Comparison of ENCODE assay signal across 8 cellular contexts in the genomic region with DNA sequence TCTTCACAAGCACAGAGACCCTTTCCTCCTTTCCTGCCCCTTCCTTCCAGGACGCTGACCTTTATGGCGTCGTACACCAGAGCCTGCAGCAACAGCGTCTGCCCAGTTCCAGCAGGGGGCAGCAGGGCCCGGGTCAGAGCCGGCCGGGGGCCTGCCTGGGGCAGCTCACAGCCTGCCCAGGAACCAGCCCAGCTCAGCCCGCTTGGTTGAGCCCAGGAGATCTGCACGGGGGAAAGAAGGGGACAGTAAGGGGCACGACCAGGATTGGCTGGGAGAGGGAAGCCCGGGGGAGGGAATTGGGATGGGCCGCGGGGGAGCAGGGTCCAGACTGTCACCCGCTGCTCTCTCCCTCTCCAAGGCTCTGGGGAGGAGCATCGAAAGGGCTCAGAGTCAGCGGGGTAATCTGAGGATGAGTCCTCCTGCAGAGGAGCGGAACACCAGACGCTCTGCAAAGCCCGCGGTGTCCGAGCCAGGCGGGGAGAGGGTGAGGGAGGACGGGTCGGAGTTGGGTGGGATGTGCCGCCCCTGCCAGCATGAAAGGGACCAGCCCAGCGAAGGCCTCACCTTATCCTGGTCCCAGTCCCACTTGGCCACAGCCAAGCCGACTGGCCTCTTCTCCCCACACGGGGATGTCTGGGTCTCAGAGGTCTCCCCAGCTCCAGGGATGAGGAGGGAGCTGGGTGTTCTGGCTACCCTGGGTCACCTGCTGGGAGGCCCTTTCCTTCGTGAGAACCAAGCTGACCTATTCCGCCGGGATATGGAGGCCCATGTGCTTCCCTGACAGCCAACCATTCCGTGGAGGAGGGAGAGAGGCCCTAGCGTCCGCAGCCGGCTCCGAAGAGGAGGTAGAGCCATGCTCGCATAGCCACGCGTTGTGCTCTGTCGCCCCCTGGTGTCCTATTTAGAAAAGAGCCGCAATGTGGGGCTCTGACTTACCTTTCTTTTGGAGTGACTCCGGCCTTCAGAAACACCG. TPM values are rescaled to one million over a fixed set of nuclear protein-coding genes. Genes with fewer than 3 reads are reported as not detected.
DNase-seq lines count a peak whose midpoint lies in the region; TF ChIP-seq lines count a peak whose summit lies in the region.

No MANE protein-coding gene starts in this region.

- no peaks in the 10 kb centered on the region for H3K27me3 ChIP-seq in Caco-2 (replicated peaks; ENCODE audit: control insufficient read depth, insufficient read depth, low read length)
- no peaks in the 10 kb centered on the region; the same call in 1 of the 2 replicates for H3K27me3 ChIP-seq in H9 (ENCODE audit: insufficient read depth, low read length)
- no peaks in the 10 kb centered on the region for H3K27me3 ChIP-seq in ascending aorta
- H3K27me3 ChIP-seq in right atrium auricular region: no peaks in the 10 kb centered on the region
- no peaks in the 10 kb centered on the region for H3K27me3 ChIP-seq in uterus

- BruUV-seq in Caco-2 (replicated peaks; lab: Mats Ljungman, UMichigan): no TSS peak

- H2AFZ ChIP-seq in H9 (ENCODE audit: low read length): no peak overlapping the region

- intact Hi-C loops in Caco-2 (cut with micrococcal nuclease; ENCODE audit: unreplicated experiment) (loop anchor here (1.0 to 2.0 kb wide), 3 partner anchors 16 to 67 kb away; no protein-coding TSS in a partner anchor), ascending aorta (cut with DNase I) (loop anchor here (1.0 kb wide), 1 partner anchor 66 kb away; no protein-coding TSS in a partner anchor), uterus (cut with DNase I; ENCODE audit: low total_unique reads) (loop anchor here (5.0 kb wide), 1 partner anchor 68 kb away; no protein-coding TSS in a partner anchor)

- no peak overlapping the region for H4K8ac ChIP-seq in H9 (replicated peaks; ENCODE audit: insufficient read length, low read depth, low read length)

- H3K4me3 Mint-ChIP-seq in Caco-2 (ENCODE audit: unreplicated experiment) (peak overlapping the region; percentile 72), H9 (peak overlapping the region; percentile 46 to 58; a peak in 4 of 5 replicates)

- no peak overlapping the region for H2BK20ac ChIP-seq in H9 (ENCODE audit: low read depth, low read length, poor library complexity, severe bottlenecking)

- no peaks in the 10 kb centered on the region for H4K20me1 ChIP-seq in H9 (ENCODE audit: control insufficient read depth, insufficient read depth, insufficient read length)

- H3K56ac ChIP-seq in H9 (ENCODE audit: insufficient read length, low read depth, low read length): no peak overlapping the region

- H3K27ac Mint-ChIP-seq in Caco-2 (ENCODE audit: unreplicated experiment) (peak overlapping the region; percentile 83), H9 (0 out of 7 replicates have a peak overlapping the region, but pooled peaks of 1 of the 3 experiments have one; percentile 35)

- peaks cover 6% of the 10 kb centered on the region for H3K23me2 ChIP-seq in H9 (ENCODE audit: insufficient read length, low read depth, low read length, poor library complexity, severe bottlenecking)

- TF ChIP-seq POLR2A in uterus (IDR thresholded peaks at IDR 0.05): no peak

- no peak overlapping the region for H3K23ac ChIP-seq in H9 (ENCODE audit: insufficient read length, low read depth, low read length)

- H3K4me1 ChIP-seq in Caco-2 (peaks cover 13% of the 10 kb centered on the region), H9 (ENCODE audit: insufficient read depth, low read length) (0 out of 2 replicates have a peak, but pooled peaks cover 3% of the 10 kb centered on the region), ascending aorta (peaks cover 4 to 6% of the 10 kb centered on the region in 2 donors), right atrium auricular region (peaks cover 0 to 20% of the 10 kb centered on the region in 2 donors), uterus (no peaks in the 10 kb centered on the region)

- H2BK5ac ChIP-seq in H9 (ENCODE audit: insufficient read length, low read length): no peak overlapping the region

- CTCF ChIA-PET in Caco-2 (lab: Charles Lee): interaction anchor here (0.6 to 2.9 kb wide), 11 partner anchors 8 to 85 kb away, joined by 3 to 23 read pairs (median 4); a partner anchor contains a TSS

- no peaks in the 10 kb centered on the region for H3K27me3 Mint-ChIP-seq in Caco-2 (ENCODE audit: insufficient read depth, unreplicated experiment)
- H3K27me3 Mint-ChIP-seq in H9 (ENCODE audit: low read depth): peaks cover 7% of the 10 kb centered on the region

- H3K4me3 ChIP-seq in Caco-2 (ENCODE audit: low read depth, low read length) (peak overlapping the region; percentile 25), ascending aorta (peak overlapping the region; percentile 25 to 53), right atrium auricular region (peak overlapping the region; percentile 14 to 39), uterus (peak overlapping the region; percentile 9 to 14)

- no CpG with 5 or more reads among the region's 43 CpGs for WGBS in H9 (ENCODE audit: extremely low coverage, insufficient read length, low lambda C conversion rate)

- TF ChIP-seq CTCF in Caco-2 (IDR thresholded peaks at IDR 0.05; ENCODE audit: insufficient read depth in 1 of 2, low read depth in 1 of 2, low read length in 1 of 2, severe bottlenecking in 1 of 2, unreplicated experiment in 1 of 2) (peak; percentile 80 to 87), H9 (conservative IDR thresholded peaks at IDR 0.05) (peak; percentile 89), ascending aorta (IDR thresholded peaks at IDR 0.05) (peak; percentile 77 to 90 (median 88)), right atrium auricular region (IDR thresholded peaks at IDR 0.05) (peak; percentile 76 to 93), uterus (IDR thresholded peaks at IDR 0.05) (peak; percentile 91 to 98 (median 92))

- H3K9me3 Mint-ChIP-seq in Caco-2 (ENCODE audit: unreplicated experiment): no peaks in the 10 kb centered on the region
- no peaks in the 10 kb centered on the region for H3K9me3 Mint-ChIP-seq in H9

- DNase-seq in Caco-2: peak; percentile 85 to 90
- peak; percentile 93 for DNase-seq in H9
- DNase-seq in NCI-H187 treated with DMSO at 0.1 percent for 48 hours (lab: John Stamatoyannopoulos, UW): peak; percentile 59
- DNase-seq in T-helper 22 cell (ENCODE audit: low read depth): peak; percentile 56
- peak; percentile 19 to 87 for DNase-seq in ascending aorta (ENCODE audit: low spot score in 2 of 2)
- peak; percentile 86 for DNase-seq in right atrium auricular region (ENCODE audit: low spot score)
- DNase-seq in putamen (ENCODE audit: low spot score): peak; percentile 81
- peak; percentile 87 to 90 for DNase-seq in uterus

- no peak overlapping the region for H2AK5ac ChIP-seq in H9 (ENCODE audit: insufficient read length, low read length)

- no peak overlapping the region for H3K4ac ChIP-seq in H9 (ENCODE audit: low read depth, low read length)

- no peak overlapping the region for H3T11ph ChIP-seq in H9 (ENCODE audit: low read length)

- H2BK120ac ChIP-seq in H9 (ENCODE audit: low read depth, low read length, poor library complexity, severe bottlenecking): no peak overlapping the region

- no peaks in the 10 kb centered on the region for H3K79me1 ChIP-seq in H9 (ENCODE audit: insufficient read depth, low read depth, low read length, poor library complexity, severe bottlenecking)

- H3K14ac ChIP-seq in H9 (ENCODE audit: insufficient read depth, low read length): no peak overlapping the region

- no peak overlapping the region for H4K91ac ChIP-seq in H9 (ENCODE audit: insufficient read length, low read depth, low read length)

- H4K5ac ChIP-seq in H9 (ENCODE audit: insufficient read length, low read depth, low read length): no peak overlapping the region

- H3K27ac ChIP-seq in H9 (ENCODE audit: insufficient read length, low read depth, low read length) (no peak overlapping the region), ascending aorta (no peak overlapping the region), right atrium auricular region (peak overlapping the region; percentile 10 to 19), uterus (peak overlapping the region; percentile 79)

- H2BK15ac ChIP-seq in H9 (ENCODE audit: low read depth, low read length): no peak overlapping the region

- H3K79me2 ChIP-seq in H9 (ENCODE audit: insufficient read depth, low read length): no peaks in the 10 kb centered on the region

- H3K36me3 Mint-ChIP-seq in Caco-2 (ENCODE audit: insufficient read depth, unreplicated experiment) (no peaks in the 10 kb centered on the region), H9 (ENCODE audit: insufficient read depth in 1 of 3, low read depth in 3 of 3) (peaks cover 10 to 56% (median 38%) of the 10 kb centered on the region in 3 experiments; a peak in 6 of 7 replicates)

- H3K9ac ChIP-seq in H9 (ENCODE audit: extremely low read depth, insufficient read length, low read length): no peak overlapping the region

- H3K9me3 ChIP-seq in Caco-2 (no peaks in the 10 kb centered on the region), H9 (ENCODE audit: control insufficient read depth, low read depth, low read length) (no peaks in the 10 kb centered on the region), ascending aorta (no peaks in the 10 kb centered on the region), right atrium auricular region (no peaks in the 10 kb centered on the region), uterus (no peaks in the 10 kb centered on the region)

- peaks cover 27% of the 10 kb centered on the region for H3K4me1 Mint-ChIP-seq in Caco-2 (ENCODE audit: low read depth, unreplicated experiment)
- H3K4me1 Mint-ChIP-seq in H9: peaks cover 11 to 32% of the 10 kb centered on the region in 2 experiments

- H3K36me3 ChIP-seq in Caco-2 (ENCODE audit: control insufficient read depth, insufficient read depth, low read length) (no peaks in the 10 kb centered on the region), ascending aorta (no peaks in the 10 kb centered on the region), right atrium auricular region (no peaks in the 10 kb centered on the region), uterus (no peaks in the 10 kb centered on the region)

- no peak overlapping the region for H3K18ac ChIP-seq in H9 (ENCODE audit: insufficient read length, low read depth, low read length)

- H3K4me2 ChIP-seq in H9 (ENCODE audit: insufficient read depth, insufficient read length, low read length): peak overlapping the region; percentile 20

- POLR2A ChIA-PET in Caco-2 (lab: Charles Lee): interaction anchor here (0.6 to 1.1 kb wide), 2 partner anchors 80 to 1579 kb away, joined by 4 read pairs; a partner anchor contains a TSS

- no peak overlapping the region for H2BK12ac ChIP-seq in H9 (ENCODE audit: insufficient read length, low read depth, low read length)

RNA-seq across cellular contexts. Expression of a gene that starts 7.4 kb away (rescaled TPM):
- total RNA-seq in Caco-2 (2022) (43.5 and 51.2 TPM in 2 replicates), H9 (2021) (17.9 and 18.9 TPM in 2 replicates), ascending aorta (not detected), right atrium auricular region (not detected), uterus (1 to 10 TPM in 1 of 4 donors, under 1 TPM in 1, not detected in 2; 0.82 to 5.5 TPM)

RNA-seq across cellular contexts. Expression of a gene that starts 37.6 kb away (rescaled TPM):
- total RNA-seq in Caco-2 (2022) (3.7 and 4.5 TPM in 2 replicates), H9 (2021) (19.8 and 21.7 TPM in 2 replicates), ascending aorta (1.9 TPM), right atrium auricular region (1 to 10 TPM in 1 of 2 donors, under 1 TPM in 1; 0.86 to 2.3 TPM), uterus (10 to 100 TPM in 1 of 4 donors, 1 to 10 TPM in 2, under 1 TPM in 1; 0.26 to 31.3 (median 4.4) TPM)

Comparison
In these comparisons a context has a peak if more than half of its experiments do, and no peak if none do; other contexts are left out.
1. H3K27ac ChIP-seq: peak in right atrium auricular region (2 of 2) and uterus (2 of 2); none in H9 (single experiment) and ascending aorta (0 of 2).
2. Peak in every context shown above with its lines, with median percentiles within 50 percentile points of each other: DNase-seq, H3K4me3 ChIP-seq and CTCF ChIP-seq.